8 cellular contexts compared by ENCODE assay signal in genomic region chr18:10015941-10016819, GRCh38.
A peak's percentile ranks its signal among the peaks of the same experiment; 100 is the strongest.
DNase-seq lines count a peak whose midpoint lies in the region; ATAC-seq, FAIRE-seq and TF ChIP-seq lines count a peak whose summit lies in the region.

No MANE protein-coding gene starts in this region.

- peak overlapping the region; percentile 56 to 75 for H3K4me3 Mint-ChIP-seq in CD14-positive monocyte

- H2BK120ac ChIP-seq in H1 (replicated peaks; ENCODE audit: low read depth, low read length), result no peak overlapping the region

- WGBS in H1 (ENCODE audit: extremely low coverage in 1 of 2, insufficient coverage in 1 of 2, insufficient read length in 1 of 2, insufficient replicate concordance in 2 of 2, low coverage in 1 of 2, low lambda C conversion rate in 2 of 2, missing lambda C conversion rate in 1 of 2), 2 experiments, result 87% methylated on average over 7 of the region's 7 CpGs; no CpG with 5 or more reads in 1 of the 2 experiments

- H3K4me2 ChIP-seq in H1 (ENCODE audit: insufficient read depth in 1 of 2, low read depth in 2 of 2, low read length in 2 of 2), result no peak overlapping the region

- peak; percentile 52 to 64 for TF ChIP-seq RAD21 in H1 (IDR thresholded peaks at IDR 0.05 in 1 of 2, conservative IDR thresholded peaks at IDR 0.05 in 1 of 2; ENCODE audit: low read depth in 2 of 2, low read length in 2 of 2)

- no peak overlapping the region for H3K18ac ChIP-seq in H1 (ENCODE audit: extremely low read depth, low read length)

- H3K9me3 Mint-ChIP-seq in CD14-positive monocyte, result peaks cover 0 to 3% (median 0%) of the 10 kb centered on the region in 7 donors

- H3K36me3 Mint-ChIP-seq in CD14-positive monocyte, result peaks cover 3 to 5% of the 10 kb centered on the region in 2 donors

- H3K27me3 Mint-ChIP-seq in CD14-positive monocyte (ENCODE audit: low read depth in 3 of 3), result peaks cover 0 to 2% (median 0%) of the 10 kb centered on the region in 3 donors

- no peak overlapping the region for H3K14ac ChIP-seq in H1 (ENCODE audit: insufficient read length)

- H3K27me3 ChIP-seq in MG63 (no peaks in the 10 kb centered on the region), H1 (replicated peaks in 1 of 4; ENCODE audit: control insufficient read depth in 3 of 4, extremely low read depth in 1 of 4, insufficient read depth in 3 of 4, low read length in 3 of 4) (0 out of 7 replicates have a peak, but pooled peaks cover 0 to 2% (median 0%) of the 10 kb centered on the region in 4 experiments)

- H3K4me1 Mint-ChIP-seq in CD14-positive monocyte, result peaks cover 60% of the 10 kb centered on the region

- H3K27ac ChIP-seq in H1 (ENCODE audit: low read depth, low read length), result no peak overlapping the region

- 0 out of 2 replicates have a peak overlapping the region, but pooled peaks have one; percentile 77 for H2AFZ ChIP-seq in H1 (ENCODE audit: low read length)

- no peak overlapping the region for H2BK5ac ChIP-seq in H1 (ENCODE audit: low read depth, low read length)

- no peak overlapping the region for H3K4ac ChIP-seq in H1 (replicated peaks; ENCODE audit: insufficient read length, low read depth, low read length)

- no peaks in the 10 kb centered on the region for H3K4me1 ChIP-seq in H1 (replicated peaks in 1 of 4; ENCODE audit: control insufficient read depth in 3 of 4, insufficient read depth in 4 of 4, low read length in 3 of 4)

- no peaks in the 10 kb centered on the region for H4K20me1 ChIP-seq in H1 (replicated peaks in 1 of 2; ENCODE audit: control insufficient read depth in 1 of 2, insufficient read depth in 2 of 2, low read length in 2 of 2)

- H4K5ac ChIP-seq in H1 (ENCODE audit: insufficient read length, low read depth, low read length), result no peak overlapping the region

- H3K56ac ChIP-seq in H1 (replicated peaks; ENCODE audit: insufficient read length, low read depth, low read length), result no peak overlapping the region

- CTCF ChIA-PET in H1 (lab: Charles Lee; ENCODE audit: partially characterized antibody), result interaction anchor here (0.6 to 3.1 kb wide), 8 partner anchors 10 to 503 kb away, joined by 3 to 13 read pairs (median 4); no protein-coding TSS in a partner anchor

- H3K23me2 ChIP-seq in H1 (ENCODE audit: low read depth, low read length), result no peaks in the 10 kb centered on the region

- H3K9ac ChIP-seq in H1 (replicated peaks in 1 of 4; ENCODE audit: extremely low read depth in 1 of 4, low read depth in 3 of 4, low read length in 3 of 4), result no peak overlapping the region

- H3K9me3 ChIP-seq in MG63, result no peaks in the 10 kb centered on the region; the same call in 1 of the 2 replicates
- H3K9me3 ChIP-seq in H1 (ENCODE audit: insufficient read depth in 2 of 2, low read depth in 1 of 2, low read length in 1 of 2), result no peaks in the 10 kb centered on the region

- ATAC-seq in GM18517 (IDR thresholded peaks at IDR 0.05; ENCODE audit: unreplicated experiment) (no peak), HG02610 (IDR thresholded peaks at IDR 0.05; ENCODE audit: unreplicated experiment) (no peak)

- no peaks in the 10 kb centered on the region for H3K79me2 ChIP-seq in H1 (ENCODE audit: control insufficient read depth in 1 of 2, insufficient read depth in 2 of 2, low read length in 2 of 2)

- H2BK15ac ChIP-seq in H1 (ENCODE audit: low read length), result no peak overlapping the region

- FAIRE-seq in H1 (lab: Jason Lieb, UNC), result no peak

- H4K91ac ChIP-seq in H1 (replicated peaks; ENCODE audit: insufficient read length, low read length), result no peak overlapping the region

- no peak overlapping the region for H2BK20ac ChIP-seq in H1 (ENCODE audit: low read length)

- TF ChIP-seq POLR2A in H1 (IDR thresholded peaks at IDR 0.05; ENCODE audit: control extremely low read depth in 1 of 2, low read depth in 2 of 2, low read length in 2 of 2), result no peak

- no peaks in the 10 kb centered on the region for H3K79me1 ChIP-seq in H1 (ENCODE audit: low read depth, low read length)

- no peak overlapping the region; the same call in 1 of the 2 replicates for H2BK12ac ChIP-seq in H1 (ENCODE audit: low read depth, low read length)

- H3K4me3 ChIP-seq in MG63 (no peak overlapping the region), H1 (ENCODE audit: extremely low read depth in 1 of 4, insufficient read depth in 2 of 4, low read depth in 3 of 4, low read length in 4 of 4) (no peak overlapping the region)

- H3K27ac Mint-ChIP-seq in CD14-positive monocyte, result peak overlapping the region; percentile 91 to 97 (median 95)

- no peak overlapping the region for H4K8ac ChIP-seq in H1 (ENCODE audit: extremely low read depth, insufficient read depth, low read length)

- no peak overlapping the region for H3K23ac ChIP-seq in H1 (ENCODE audit: insufficient read length)

- H2AK5ac ChIP-seq in H1 (ENCODE audit: low read depth, low read length), result no peak overlapping the region

- TF ChIP-seq CTCF in CD14-positive monocyte (IDR thresholded peaks at IDR 0.05) (no peak), H1 (IDR thresholded peaks at IDR 0.05; ENCODE audit: control extremely low read depth in 1 of 3, insufficient read depth in 1 of 3, low read depth in 1 of 3, low read length in 3 of 3) (peak; percentile 20 to 40 (median 30); a peak in 2 of 4 replicates)

- intact Hi-C loops in CD14-positive monocyte (cut with micrococcal nuclease), result loop anchor here in 1 of 2 donors (10.0 kb wide), 1 partner anchor 59 kb away; no protein-coding TSS in a partner anchor

- POLR2A ChIA-PET in H1 (lab: Charles Lee; ENCODE audit: partially characterized antibody), result no interaction called here

- H3K36me3 ChIP-seq in MG63 (no peaks in the 10 kb centered on the region), H1 (ENCODE audit: control insufficient read depth in 2 of 4, insufficient read depth in 4 of 4, low read length in 3 of 4) (no peaks in the 10 kb centered on the region)

- no peak for TF ChIP-seq EP300 in H1 (IDR thresholded peaks at IDR 0.05; ENCODE audit: borderline replicate concordance in 1 of 2, low read depth in 2 of 2, low read length in 2 of 2)

- no peak for DNase-seq in CD14-positive monocyte (ENCODE audit: low spot score)
- DNase-seq in MG63, result peak; percentile 65
- no peak for DNase-seq in H1 (ENCODE audit: low read depth in 1 of 2, low spot score in 2 of 2)
- peak; percentile 44 for DNase-seq in myocyte (ENCODE audit: low read depth)
- DNase-seq in C1 segment of cervical spinal cord (lab: John Stamatoyannopoulos, UW), result no peak
- DNase-seq in NCI-H446 (lab: John Stamatoyannopoulos, UW), result no peak

TF ChIP-seq in H1, 55 proteins besides CTCF, POLR2A, EP300 and RAD21:
- TF ChIP-seq POLR2AphosphoS5 (IDR thresholded peaks at IDR 0.05; ENCODE audit: low read depth, low read length) (no peak), ATF2 (IDR thresholded peaks at IDR 0.05; ENCODE audit: low read length) (no peak), CBX8 (IDR thresholded peaks at IDR 0.05; ENCODE audit: borderline replicate concordance, low read depth, low read length) (no peak), TCF12 (IDR thresholded peaks at IDR 0.05; ENCODE audit: low read depth, low read length) (no peak), TAF7 (optimal IDR thresholded peaks at IDR 0.05; ENCODE audit: borderline replicate concordance, low read depth, low read length) (no peak), TBP (IDR thresholded peaks at IDR 0.05; ENCODE audit: low read depth, low read length) (no peak), JUN (IDR thresholded peaks at IDR 0.05; ENCODE audit: low read depth, low read length) (no peak), TEAD4 (IDR thresholded peaks at IDR 0.05; ENCODE audit: low read depth, low read length) (no peak), NRF1 (IDR thresholded peaks at IDR 0.05; ENCODE audit: low read depth, low read length) (no peak), CEBPB (IDR thresholded peaks at IDR 0.05; ENCODE audit: low read depth, low read length) (no peak), CHD1 (IDR thresholded peaks at IDR 0.05; ENCODE audit: low read depth, low read length) (no peak), BACH1 (IDR thresholded peaks at IDR 0.05; ENCODE audit: low read length) (no peak), TAF1 (IDR thresholded peaks at IDR 0.05; ENCODE audit: low read depth, low read length) (no peak), RBBP5 (IDR thresholded peaks at IDR 0.05; ENCODE audit: borderline replicate concordance, low read depth, low read length) (no peak), SIN3A (conservative IDR thresholded peaks at IDR 0.05 in 1 of 2, IDR thresholded peaks at IDR 0.05 in 1 of 2; ENCODE audit: low read depth in 1 of 2, low read length in 2 of 2) (no peak)

Comparison
In these comparisons a context has a peak if more than half of its experiments do, and no peak if none do; other contexts are left out.
1. DNase-seq: peak in MG63 (single experiment) and myocyte (single experiment); none in CD14-positive monocyte (single experiment), H1 (0 of 2), C1 segment of cervical spinal cord (0 of 14) and NCI-H446 (0 of 2).